ENCODE assay signal across 20 cellular contexts in genomic region chr9:17453751-17454150, GRCh38.
DNase-seq lines count a peak whose midpoint lies in the region; ATAC-seq, FAIRE-seq and TF ChIP-seq lines count a peak whose summit lies in the region.
"Had no signal": no experiment of that assay in that cellular context is flagged by ENCODE, and none has a peak within 500 bp of the region (broad histone marks: within the 10 kb centered on the region; RNA-seq: fewer than 3 reads in every experiment).

No MANE protein-coding gene starts in this region.

- DNase-seq in ELR (ENCODE audit: low read depth) (peak; percentile 6), HCEC 1CT (peak; percentile 10), RPMI7951 (ENCODE audit: low read depth) (peak; percentile 3), fibroblast of mammary gland (ENCODE audit: low read depth) (peak; percentile 4), pancreas (no peak), NCI-H1417 (lab: John Stamatoyannopoulos, UW) (no peak)
- DNase-seq in stimulated activated effector memory CD8-positive, alpha-beta T cell treated with anti-CD3 and anti-CD28 coated beads, Interleukin-12 subunit alpha, Interleukin-12 subunit beta, amount 100 ng/mL, for 72 hours (ENCODE audit: low spot score in 2 of 2) = no peak
- DNase-seq: CD4-positive, CD25-positive, alpha-beta regulatory T cell; COR-L47; DMS79; KG1; NCI-H1105; NCI-H2029 treated with DMSO at 0.1 percent for 48 hours; NCI-H446 treated with DMSO at 0.1 percent for 48 hours; NCI-H774; Peyer's patch had no signal

- no peaks in the 10 kb centered on the region for H3K36me3 Mint-ChIP-seq in stimulated activated effector memory CD8-positive, alpha-beta T cell treated with anti-CD3 and anti-CD28 coated beads, Interleukin-12 subunit alpha, Interleukin-12 subunit beta, amount 100 ng/mL, for 72 hours
- H3K36me3 Mint-ChIP-seq: CD4-positive, CD25-positive, alpha-beta regulatory T cell had no signal

- no peak overlapping the region for H3K27ac Mint-ChIP-seq in stimulated activated effector memory CD8-positive, alpha-beta T cell treated with anti-CD3 and anti-CD28 coated beads, Interleukin-12 subunit alpha, Interleukin-12 subunit beta, amount 100 ng/mL, for 72 hours
- H3K27ac Mint-ChIP-seq: CD4-positive, CD25-positive, alpha-beta regulatory T cell had no signal

- H3K27ac ChIP-seq in pancreas = no peak overlapping the region
- H3K27ac ChIP-seq: Peyer's patch, SJCRH30 had no signal

- no peaks in the 10 kb centered on the region for H3K4me1 Mint-ChIP-seq in stimulated activated effector memory CD8-positive, alpha-beta T cell treated with anti-CD3 and anti-CD28 coated beads, Interleukin-12 subunit alpha, Interleukin-12 subunit beta, amount 100 ng/mL, for 72 hours
- H3K4me1 Mint-ChIP-seq: CD4-positive, CD25-positive, alpha-beta regulatory T cell had no signal

- 90 to 91% methylated on average over 5 of the region's 5 CpGs for WGBS in pancreas, 2 donors

- no peaks in the 10 kb centered on the region for H3K4me1 ChIP-seq in pancreas
- H3K4me1 ChIP-seq: Peyer's patch, SJCRH30 had no signal

- no peaks in the 10 kb centered on the region for H3K9me3 ChIP-seq in pancreas
- H3K9me3 ChIP-seq: Peyer's patch, SJCRH30 had no signal

- FAIRE-seq in pancreas (lab: Jason Lieb, UNC) = no peak
- FAIRE-seq: GM12892, HTR-8/SVneo had no signal

- peaks cover 5% of the 10 kb centered on the region for H3K9me3 Mint-ChIP-seq in stimulated activated effector memory CD8-positive, alpha-beta T cell treated with anti-CD3 and anti-CD28 coated beads, Interleukin-12 subunit alpha, Interleukin-12 subunit beta, amount 100 ng/mL, for 72 hours

- no peaks in the 10 kb centered on the region for H3K27me3 ChIP-seq in pancreas
- H3K27me3 ChIP-seq: Peyer's patch, SJCRH30 had no signal

- no peaks in the 10 kb centered on the region for H3K36me3 ChIP-seq in pancreas
- H3K36me3 ChIP-seq: Peyer's patch, SJCRH30 had no signal

- ATAC-seq in pancreas = no peak
- no peak for ATAC-seq in stimulated activated effector memory CD8-positive, alpha-beta T cell treated with anti-CD3 and anti-CD28 coated beads, Interleukin-12 subunit alpha, Interleukin-12 subunit beta, amount 100 ng/mL, for 72 hours
- ATAC-seq: HCT116 had no signal

- TF ChIP-seq CTCF in fibroblast of mammary gland (conservative IDR thresholded peaks at IDR 0.05; ENCODE audit: control insufficient read depth, insufficient read depth, low read depth, low read length) (no peak), pancreas (IDR thresholded peaks at IDR 0.05) (no peak)

- H3K4me3 ChIP-seq in fibroblast of mammary gland (ENCODE audit: control insufficient read depth, low read depth, low read length) (no peak overlapping the region), pancreas (no peak overlapping the region)
- H3K4me3 ChIP-seq: Peyer's patch, SJCRH30 had no signal

- no peak overlapping the region for H3K4me3 Mint-ChIP-seq in stimulated activated effector memory CD8-positive, alpha-beta T cell treated with anti-CD3 and anti-CD28 coated beads, Interleukin-12 subunit alpha, Interleukin-12 subunit beta, amount 100 ng/mL, for 72 hours

- intact Hi-C loops in pancreas (cut with DNase I) = loop anchor here in 1 of 3 donors (10.0 kb wide), 1 partner anchor 329 kb away; no protein-coding TSS in a partner anchor

Comparison
In these comparisons a context has a peak if more than half of its experiments do, and no peak if none do; other contexts are left out.
1. DNase-seq: peak in ELR (single experiment), HCEC 1CT (single experiment), RPMI7951 (single experiment) and fibroblast of mammary gland (single experiment); none in pancreas (0 of 6), stimulated activated effector memory CD8-positive, alpha-beta T cell treated with anti-CD3 and anti-CD28 coated beads, Interleukin-12 subunit alpha, Interleukin-12 subunit beta, amount 100 ng/mL, for 72 hours (0 of 2) and NCI-H1417 (0 of 3).